Comparison of ENCODE assay signal across 8 cellular contexts in genomic region chr1:212557739-212558664, GRCh38. TPM values are rescaled to one million over a fixed set of nuclear protein-coding genes. Genes with fewer than 3 reads are reported as not detected.
DNase-seq lines count a peak whose midpoint lies in the region; ATAC-seq, FAIRE-seq and TF ChIP-seq lines count a peak whose summit lies in the region.

No MANE protein-coding gene starts in this region.

- no peak for TF ChIP-seq CTCF in D721Med (IDR thresholded peaks at IDR 0.05; ENCODE audit: insufficient read depth, missing control alignments)
- TF ChIP-seq CTCF in astrocyte (IDR thresholded peaks at IDR 0.05; ENCODE audit: insufficient read depth, low read depth, low read length), result no peak
- no peak for TF ChIP-seq CTCF in hepatocyte (IDR thresholded peaks at IDR 0.05; ENCODE audit: poor library complexity)
- peak in 1 of 4 experiments; percentile 28 for TF ChIP-seq CTCF in sigmoid colon (IDR thresholded peaks at IDR 0.05)

- H3K4me3 ChIP-seq in astrocyte (ENCODE audit: insufficient read depth, low read depth, low read length) (peak overlapping the region; percentile 68), hepatocyte (peak overlapping the region; percentile 59), sigmoid colon (peak overlapping the region; percentile 63 to 84 (median 69))

- H3K27me3 ChIP-seq in astrocyte (ENCODE audit: insufficient read depth, low read length), result no peaks in the 10 kb centered on the region
- H3K27me3 ChIP-seq in hepatocyte, result no peaks in the 10 kb centered on the region
- no peaks in the 10 kb centered on the region for H3K27me3 ChIP-seq in sigmoid colon

- H3K27ac ChIP-seq in astrocyte (ENCODE audit: low read depth, low read length) (peak overlapping the region; percentile 90), hepatocyte (peak overlapping the region; percentile 92), sigmoid colon (peak overlapping the region; percentile 86 to 91 (median 88))

- peak; percentile 34 for ATAC-seq in GM21423 (IDR thresholded peaks at IDR 0.05; ENCODE audit: unreplicated experiment)

- H3K4me1 ChIP-seq in astrocyte (ENCODE audit: insufficient read depth, low read length), result peaks cover 23% of the 10 kb centered on the region
- peaks cover 3% of the 10 kb centered on the region for H3K4me1 ChIP-seq in hepatocyte (ENCODE audit: insufficient read depth)
- H3K4me1 ChIP-seq in sigmoid colon, result peaks cover 0 to 29% (median 11%) of the 10 kb centered on the region in 4 donors

- peak; percentile 43 for DNase-seq in D721Med (ENCODE audit: insufficient read length, low spot score)
- DNase-seq in HuH-7 (ENCODE audit: low spot score), result peak; percentile 45
- DNase-seq in astrocyte (ENCODE audit: low read depth), result peak; percentile 15
- peak; percentile 70 for DNase-seq in hepatocyte (ENCODE audit: low spot score)
- DNase-seq in sigmoid colon, result peak; percentile 80
- DNase-seq in stimulated activated CD4-positive, alpha-beta T cell treated with anti-CD3 and anti-CD28 coated beads, Interleukin-4, amount 100 ng/mL, for 1 hour, result no peak
- DNase-seq in NK-92 (lab: John Stamatoyannopoulos, UW; ENCODE audit: unreplicated experiment), result no peak

- H3K9me3 Mint-ChIP-seq in astrocyte (ENCODE audit: unreplicated experiment), result no peaks in the 10 kb centered on the region

- H3K36me3 ChIP-seq in astrocyte (ENCODE audit: insufficient read depth, low read length), result no peaks in the 10 kb centered on the region
- no peaks in the 10 kb centered on the region for H3K36me3 ChIP-seq in hepatocyte (replicated peaks; ENCODE audit: insufficient read depth, low read depth)
- no peaks in the 10 kb centered on the region for H3K36me3 ChIP-seq in sigmoid colon

- no peak for TF ChIP-seq POLR2A in sigmoid colon (IDR thresholded peaks at IDR 0.05)

- H3K79me2 ChIP-seq in astrocyte (ENCODE audit: insufficient read depth, low read length) (no peaks in the 10 kb centered on the region), hepatocyte (no peaks in the 10 kb centered on the region)

- peak overlapping the region; percentile 80 for H3K4me3 Mint-ChIP-seq in astrocyte (ENCODE audit: unreplicated experiment)

- no peaks in the 10 kb centered on the region for H3K27me3 Mint-ChIP-seq in astrocyte (ENCODE audit: low read depth, unreplicated experiment)

- peaks cover 9% of the 10 kb centered on the region for H3K4me1 Mint-ChIP-seq in astrocyte (ENCODE audit: low read depth, unreplicated experiment)

- peak overlapping the region; percentile 95 for H3K9ac ChIP-seq in astrocyte (ENCODE audit: low read length)

- H2AFZ ChIP-seq in astrocyte (ENCODE audit: low read depth, low read length) (peak overlapping the region; percentile 77), hepatocyte (peak overlapping the region; percentile 63)

- intact Hi-C loops in sigmoid colon (cut with DNase I), result loop anchor here (5.0 kb wide), 1 partner anchor 86 kb away; no protein-coding TSS in a partner anchor

- H3K9me2 ChIP-seq in hepatocyte (replicated peaks; ENCODE audit: insufficient read depth), result no peaks in the 10 kb centered on the region

- 7% methylated on average over 45 of the region's 45 CpGs for WGBS in hepatocyte (ENCODE audit: low lambda C conversion rate, missing lambda C conversion rate)
- 8 to 20% methylated on average over 45 of the region's 45 CpGs for WGBS in sigmoid colon, 2 donors

- peak overlapping the region; percentile 93 for H3K27ac Mint-ChIP-seq in astrocyte (ENCODE audit: unreplicated experiment)

- FAIRE-seq in D721Med (lab: Jason Lieb, UNC), result peak; percentile 11
- FAIRE-seq in astrocyte (lab: Jason Lieb, UNC), result no peak

- TF ChIP-seq EP300 in sigmoid colon (IDR thresholded peaks at IDR 0.05), result no peak

- no peaks in the 10 kb centered on the region for H3K9me3 ChIP-seq in astrocyte (ENCODE audit: insufficient read depth, low read depth, low read length)
- no peaks in the 10 kb centered on the region for H3K9me3 ChIP-seq in hepatocyte (ENCODE audit: low read depth)
- no peaks in the 10 kb centered on the region for H3K9me3 ChIP-seq in sigmoid colon

- no peaks in the 10 kb centered on the region for H3K36me3 Mint-ChIP-seq in astrocyte (ENCODE audit: low read depth, unreplicated experiment)

- H3K4me2 ChIP-seq in astrocyte (ENCODE audit: low read length), result peak overlapping the region; percentile 93
- peak overlapping the region; percentile 88 for H3K4me2 ChIP-seq in hepatocyte

- H4K20me1 ChIP-seq in astrocyte (ENCODE audit: insufficient read depth, low read length), result no peaks in the 10 kb centered on the region
- no peaks in the 10 kb centered on the region for H4K20me1 ChIP-seq in hepatocyte (ENCODE audit: insufficient read depth, poor library complexity, severe bottlenecking)

RNA-seq across cellular contexts. Expression of gene ATF3, which starts 50.6 kb away (rescaled TPM):
- total RNA-seq in astrocyte (72.5 and 87.6 TPM in 2 replicates), hepatocyte (128 TPM in 2 replicates), sigmoid colon (10 to 100 TPM in 2 of 4 donors, 1 to 10 TPM in 2; 3.2 to 32.0 (median 11.8) TPM)
- polyA plus RNA-seq in hepatocyte (129 and 178 TPM in 2 replicates), sigmoid colon (100 to 1,000 TPM in 1 of 3 donors, 10 to 100 TPM in 2; 29.4 to 162 (median 37.8) TPM)

Comparison
In these comparisons a context has a peak if more than half of its experiments do, and no peak if none do; other contexts are left out.
1. DNase-seq: peak in D721Med (single experiment), HuH-7 (single experiment), astrocyte (single experiment), hepatocyte (single experiment) and sigmoid colon (single experiment); none in stimulated activated CD4-positive, alpha-beta T cell treated with anti-CD3 and anti-CD28 coated beads, Interleukin-4, amount 100 ng/mL, for 1 hour (single experiment) and NK-92 (single experiment).
2. Peak in every context shown above with its lines, with median percentiles within 50 percentile points of each other: H3K27ac ChIP-seq and H3K4me3 ChIP-seq.